8 cellular contexts compared by ENCODE assay signal in the genomic region with DNA sequence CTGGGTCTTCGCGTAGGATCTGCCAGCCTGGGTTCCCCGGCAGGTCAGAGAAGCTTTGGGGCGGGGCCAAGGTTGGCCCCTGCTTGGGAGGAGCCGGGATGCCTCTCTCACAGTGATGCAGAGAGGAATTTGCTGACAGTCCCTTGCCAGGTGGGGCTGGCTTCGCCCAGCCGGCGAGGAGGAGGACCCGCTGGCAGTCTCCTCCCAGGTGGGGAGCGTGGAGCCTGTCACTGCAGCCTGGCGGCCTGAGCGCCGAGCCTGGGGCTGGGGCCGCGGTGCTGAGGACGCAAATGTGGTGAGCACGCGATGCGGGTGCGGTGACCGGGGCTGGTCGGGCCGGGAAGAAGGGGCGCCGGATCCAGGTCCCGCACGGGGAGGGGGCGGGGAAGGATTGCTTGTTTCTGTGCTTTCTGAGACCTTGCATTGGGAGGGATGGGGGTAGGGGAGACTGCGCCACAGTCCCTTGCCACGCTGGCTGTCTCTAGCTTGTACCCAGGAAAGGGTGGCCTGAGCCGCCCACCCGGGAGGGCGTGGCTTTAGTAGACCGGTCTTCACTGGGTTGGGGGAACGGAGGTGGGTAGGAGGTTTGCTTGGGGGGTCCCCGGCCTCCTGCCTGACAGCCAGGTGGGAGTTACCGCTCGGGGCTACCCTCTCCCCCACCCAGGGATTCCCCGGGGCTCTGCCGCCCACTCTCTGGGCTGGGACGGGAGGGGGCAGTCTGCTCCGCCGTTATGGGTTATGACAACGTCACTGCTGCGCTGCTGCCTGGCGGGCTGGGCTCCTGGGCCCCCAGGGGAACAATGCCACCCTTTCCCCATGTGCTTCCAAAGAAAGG. TPM values are rescaled to one million over a fixed set of nuclear protein-coding genes. Genes with fewer than 3 reads are reported as not detected.
DNase-seq lines count a peak whose midpoint lies in the region; ATAC-seq and TF ChIP-seq lines count a peak whose summit lies in the region.

A gene with protein sequence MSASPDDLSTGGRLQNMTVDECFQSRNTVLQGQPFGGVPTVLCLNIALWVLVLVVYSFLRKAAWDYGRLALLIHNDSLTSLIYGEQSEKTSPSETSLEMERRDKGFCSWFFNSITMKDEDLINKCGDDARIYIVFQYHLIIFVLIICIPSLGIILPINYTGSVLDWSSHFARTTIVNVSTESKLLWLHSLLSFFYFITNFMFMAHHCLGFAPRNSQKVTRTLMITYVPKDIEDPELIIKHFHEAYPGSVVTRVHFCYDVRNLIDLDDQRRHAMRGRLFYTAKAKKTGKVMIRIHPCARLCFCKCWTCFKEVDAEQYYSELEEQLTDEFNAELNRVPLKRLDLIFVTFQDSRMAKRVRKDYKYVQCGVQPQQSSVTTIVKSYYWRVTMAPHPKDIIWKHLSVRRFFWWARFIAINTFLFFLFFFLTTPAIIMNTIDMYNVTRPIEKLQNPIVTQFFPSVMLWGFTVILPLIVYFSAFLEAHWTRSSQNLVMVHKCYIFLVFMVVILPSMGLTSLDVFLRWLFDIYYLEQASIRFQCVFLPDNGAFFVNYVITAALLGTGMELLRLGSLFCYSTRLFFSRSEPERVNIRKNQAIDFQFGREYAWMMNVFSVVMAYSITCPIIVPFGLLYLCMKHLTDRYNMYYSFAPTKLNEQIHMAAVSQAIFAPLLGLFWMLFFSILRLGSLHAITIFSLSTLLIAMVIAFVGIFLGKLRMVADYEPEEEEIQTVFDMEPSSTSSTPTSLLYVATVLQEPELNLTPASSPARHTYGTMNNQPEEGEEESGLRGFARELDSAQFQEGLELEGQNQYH (plus strand): TSS at position 196 of the 835 bp plus-strand sequence. CDS start 37,016 bp downstream, outside the sequence.

- H3K4me1 Mint-ChIP-seq in activated CD4-positive, alpha-beta T cell treated with anti-CD3 and anti-CD28 coated beads for 36 hours, result peaks cover 11% of the 10 kb centered on the region
- peaks cover 22% of the 10 kb centered on the region for H3K4me1 Mint-ChIP-seq in memory B cell

- H3K27me3 Mint-ChIP-seq in activated CD4-positive, alpha-beta T cell treated with anti-CD3 and anti-CD28 coated beads for 36 hours, result peaks cover 19% of the 10 kb centered on the region
- H3K27me3 Mint-ChIP-seq in memory B cell, result peaks cover 6% of the 10 kb centered on the region

- POLR2A ChIA-PET in activated CD4-positive, alpha-beta T cell treated with anti-CD3 and anti-CD28 coated beads for 36 hours (lab: Charles Lee), result no interaction called here

- ATAC-seq in HG02852 (IDR thresholded peaks at IDR 0.05; ENCODE audit: unreplicated experiment) (peak; percentile 76), memory B cell (ENCODE audit: low read depth) (peak; percentile 85), GM19328 (IDR thresholded peaks at IDR 0.05; ENCODE audit: unreplicated experiment) (no peak)
- peak; percentile 93 for ATAC-seq in activated CD4-positive, alpha-beta T cell treated with anti-CD3 and anti-CD28 coated beads for 36 hours

- TF ChIP-seq CTCF in choroid plexus epithelial cell (conservative IDR thresholded peaks at IDR 0.05; ENCODE audit: low read depth, low read length), result no peak

- CTCF ChIA-PET in activated CD4-positive, alpha-beta T cell treated with anti-CD3 and anti-CD28 coated beads for 36 hours (lab: Charles Lee), result interaction anchor here (1.1 kb wide), 1 partner anchor 28 kb away, joined by 3 read pairs; no protein-coding TSS in a partner anchor

- peak within 1 kb of the TSS; percentile 63 for H3K4me3 Mint-ChIP-seq in activated CD4-positive, alpha-beta T cell treated with anti-CD3 and anti-CD28 coated beads for 36 hours
- H3K4me3 Mint-ChIP-seq in memory B cell, result peak within 1 kb of the TSS; percentile 85

- peak within 1 kb of the TSS; percentile 38 for H3K4me3 ChIP-seq in choroid plexus epithelial cell (ENCODE audit: low read depth, low read length)

- DNase-seq in DMS79 treated with DMSO at 0.1 percent for 48 hours (lab: John Stamatoyannopoulos, UW) (peak; percentile 99), NCI-H2196 treated with DMSO at 0.1 percent for 48 hours (lab: John Stamatoyannopoulos, UW; ENCODE audit: unreplicated experiment) (peak; percentile 96), choroid plexus epithelial cell (ENCODE audit: low read depth) (peak; percentile 28), memory B cell (ENCODE audit: low spot score in 2 of 2) (peak; percentile 32 to 42)
- DNase-seq in activated CD4-positive, alpha-beta T cell treated with anti-CD3 and anti-CD28 coated beads for 36 hours, result peak; percentile 83
- DNase-seq in stimulated activated CD8-positive, alpha-beta memory T cell treated with anti-CD3 and anti-CD28 coated beads, Interleukin-4, amount 100 ng/mL, for 24 hours (ENCODE audit: low read depth), result peak; percentile 54

- no peaks in the 10 kb centered on the region for H3K36me3 Mint-ChIP-seq in activated CD4-positive, alpha-beta T cell treated with anti-CD3 and anti-CD28 coated beads for 36 hours (ENCODE audit: low read depth)
- H3K36me3 Mint-ChIP-seq in memory B cell, result no peaks in the 10 kb centered on the region

- no peaks in the 10 kb centered on the region for H3K9me3 Mint-ChIP-seq in activated CD4-positive, alpha-beta T cell treated with anti-CD3 and anti-CD28 coated beads for 36 hours (ENCODE audit: low read depth)
- no peaks in the 10 kb centered on the region for H3K9me3 Mint-ChIP-seq in memory B cell

- intact Hi-C loops in activated CD4-positive, alpha-beta T cell treated with anti-CD3 and anti-CD28 coated beads for 36 hours (cut with DNase I, micrococcal nuclease), result no loop called here

- H3K27ac Mint-ChIP-seq in activated CD4-positive, alpha-beta T cell treated with anti-CD3 and anti-CD28 coated beads for 36 hours, result no peak within 1 kb of the TSS
- H3K27ac Mint-ChIP-seq in memory B cell, result no peak within 1 kb of the TSS

RNA-seq across cellular contexts. Expression of the gene that starts here (rescaled TPM):
- 1 to 10 TPM; 1.1 to 1.4 TPM for total RNA-seq in activated CD4-positive, alpha-beta T cell treated with anti-CD3 and anti-CD28 coated beads for 36 hours

Comparison
In these comparisons a context has a peak if more than half of its experiments do, and no peak if none do; other contexts are left out.
1. DNase-seq: peak in every context shown above with its lines; median percentile 99 in DMS79 treated with DMSO at 0.1 percent for 48 hours; 96 in NCI-H2196 treated with DMSO at 0.1 percent for 48 hours; 83 in activated CD4-positive, alpha-beta T cell treated with anti-CD3 and anti-CD28 coated beads for 36 hours; 54 in stimulated activated CD8-positive, alpha-beta memory T cell treated with anti-CD3 and anti-CD28 coated beads, Interleukin-4, amount 100 ng/mL, for 24 hours; 37 in memory B cell; 28 in choroid plexus epithelial cell.